In genomic region chr21:45575304-45575992, GRCh38 we compare ENCODE assay signal across 31 cellular contexts. TPM values are rescaled to one million over a fixed set of nuclear protein-coding genes. Genes with fewer than 3 reads are reported as not detected.
DNase-seq lines count a peak whose midpoint lies in the region; ATAC-seq and TF ChIP-seq lines count a peak whose summit lies in the region.
"Had no signal": no experiment of that assay in that cellular context is flagged by ENCODE, and none has a peak within 500 bp of the region (broad histone marks: within the 10 kb centered on the region; RNA-seq: fewer than 3 reads in every experiment).

No MANE protein-coding gene starts in this region.

- CTCF ChIA-PET in WTC11 (lab: Charles Lee) = interaction anchor here (0.8 to 6.4 kb wide), 3 partner anchors 16 to 20 kb away, joined by 3 to 41 read pairs (median 3); no protein-coding TSS in a partner anchor
- CTCF ChIA-PET in PC-9 (lab: Charles Lee) = no interaction called here

- no peaks in the 10 kb centered on the region for H3K9me2 ChIP-seq in PC-9 (ENCODE audit: insufficient read depth)

- H3K79me2 ChIP-seq in osteoblast (ENCODE audit: insufficient read depth, low read length) (no peaks in the 10 kb centered on the region), PC-9 (ENCODE audit: low read depth) (no peaks in the 10 kb centered on the region)

- intact Hi-C loops in left ventricle myocardium superior (cut with micrococcal nuclease) = no loop called here
- intact Hi-C loops in Right ventricle myocardium superior (cut with DNase I) = no loop called here
- intact Hi-C loops in PC-9 (cut with micrococcal nuclease; ENCODE audit: unreplicated experiment) = no loop called here

- no peak overlapping the region for H3K27ac Mint-ChIP-seq in WTC11
- H3K27ac Mint-ChIP-seq: activated CD8-positive, alpha-beta memory T cell treated with anti-CD3 and anti-CD28 coated beads, Interleukin-2, amount 10 ng/mL, durations not matched to agents 7 days and 5 days; activated naive CD4-positive, alpha-beta T cell treated with anti-CD3 and anti-CD28 coated beads for 36 hours; CD14-positive monocyte had no signal

- TF ChIP-seq CTCF in WTC11 (IDR thresholded peaks at IDR 0.05) = no peak
- no peak for TF ChIP-seq CTCF in osteoblast (IDR thresholded peaks at IDR 0.05; ENCODE audit: extremely low read depth, low read depth, low read length)
- TF ChIP-seq CTCF in PC-9 (conservative IDR thresholded peaks at IDR 0.05) = no peak

- H3K4me1 ChIP-seq in osteoblast (ENCODE audit: insufficient read depth, low read length) (peaks cover 20% of the 10 kb centered on the region), PC-9 (replicated peaks; ENCODE audit: insufficient read depth) (no peaks in the 10 kb centered on the region)
- H3K4me1 ChIP-seq: Caco-2, foreskin keratinocyte, vagina had no signal

- H3K36me3 ChIP-seq in osteoblast (ENCODE audit: insufficient read depth, low read length) (no peaks in the 10 kb centered on the region), PC-9 (ENCODE audit: low read depth) (no peaks in the 10 kb centered on the region)
- H3K36me3 ChIP-seq: esophagus squamous epithelium, vagina had no signal

- H3K27me3 ChIP-seq in osteoblast (ENCODE audit: insufficient read depth, low read length) = peaks cover 6% of the 10 kb centered on the region
- H3K27me3 ChIP-seq in PC-9 (ENCODE audit: insufficient read depth, low read depth) = peaks cover 83% of the 10 kb centered on the region
- H3K27me3 ChIP-seq: testis, vagina had no signal

- no peak overlapping the region for H3K4me2 ChIP-seq in osteoblast (ENCODE audit: insufficient read depth, low read length)
- H3K4me2 ChIP-seq in PC-9 = no peak overlapping the region

- DNase-seq in left ventricle myocardium superior (peak; percentile 22), Right ventricle myocardium superior (no peak), WTC11 (ENCODE audit: low spot score) (peak; percentile 12), osteoblast (ENCODE audit: insufficient read length, low spot score, missing footprints) (peak; percentile 73), PC-9 (no peak), NCI-H128 (lab: John Stamatoyannopoulos, UW; ENCODE audit: unreplicated experiment) (no peak)
- DNase-seq: activated CD8-positive, alpha-beta memory T cell treated with anti-CD3 and anti-CD28 coated beads, Interleukin-2, amount 10 ng/mL, durations not matched to agents 7 days and 5 days; activated naive CD4-positive, alpha-beta T cell treated with anti-CD3 and anti-CD28 coated beads for 36 hours; activated T-cell treated with anti-CD3 and anti-CD28 coated beads, Interleukin-2, amount 50 U/mL, for 48 hours; cerebellar nuclear complex; esophagus squamous epithelium; foreskin keratinocyte; GDM1; HCEC 1CT; Karpas-422; naive thymus-derived CD8-positive, alpha-beta T cell; NCI-H1436 treated with DMSO at 0.1 percent for 48 hours; NCI-H2081 treated with DMSO at 0.1 percent for 48 hours; NCI-H2227 treated with DMSO at 0.1 percent for 48 hours; occipital lobe; SIG-M5; stimulated activated naive CD4-positive, alpha-beta T cell treated with Interleukin-2 at 50 U/mL for 16 hours; T-helper 9 cell; testis had no signal

- H3K9me3 Mint-ChIP-seq in WTC11 = no peaks in the 10 kb centered on the region
- H3K9me3 Mint-ChIP-seq: activated naive CD4-positive, alpha-beta T cell treated with anti-CD3 and anti-CD28 coated beads for 36 hours; CD14-positive monocyte; naive thymus-derived CD8-positive, alpha-beta T cell had no signal

- H3F3A ChIP-seq in PC-9 (ENCODE audit: insufficient read depth, low read depth) = no peaks in the 10 kb centered on the region

- no peak overlapping the region for H3K4me3 Mint-ChIP-seq in WTC11
- H3K4me3 Mint-ChIP-seq: activated CD8-positive, alpha-beta memory T cell treated with anti-CD3 and anti-CD28 coated beads, Interleukin-2, amount 10 ng/mL, durations not matched to agents 7 days and 5 days; activated naive CD4-positive, alpha-beta T cell treated with anti-CD3 and anti-CD28 coated beads for 36 hours; brain; CD14-positive monocyte; naive thymus-derived CD8-positive, alpha-beta T cell had no signal

- no TSS peak for BruUV-seq in PC-9 (replicated peaks; lab: Mats Ljungman, UMichigan)

- H3K4me1 Mint-ChIP-seq in WTC11 = no peaks in the 10 kb centered on the region
- H3K4me1 Mint-ChIP-seq: CD14-positive monocyte had no signal

- ATAC-seq in left ventricle myocardium superior = no peak
- no peak for ATAC-seq in Right ventricle myocardium superior (ENCODE audit: poor library complexity)
- no peak for ATAC-seq in WTC11
- no peak for ATAC-seq in GM21529 (IDR thresholded peaks at IDR 0.05; ENCODE audit: unreplicated experiment)
- ATAC-seq: activated CD8-positive, alpha-beta memory T cell treated with anti-CD3 and anti-CD28 coated beads, Interleukin-2, amount 10 ng/mL, durations not matched to agents 7 days and 5 days; foreskin keratinocyte; naive thymus-derived CD8-positive, alpha-beta T cell; Panc1 had no signal

- peaks cover 4% of the 10 kb centered on the region; the same call in 1 of the 2 replicates for H3K27me3 Mint-ChIP-seq in WTC11 (ENCODE audit: low read depth)
- H3K27me3 Mint-ChIP-seq: brain had no signal

- H3K9me3 ChIP-seq in osteoblast (ENCODE audit: low read depth, low read length) (no peaks in the 10 kb centered on the region), PC-9 (ENCODE audit: insufficient read depth, low read depth) (no peaks in the 10 kb centered on the region)
- H3K9me3 ChIP-seq: Caco-2, esophagus squamous epithelium, testis, vagina had no signal

- H3K36me3 Mint-ChIP-seq in WTC11 = no peaks in the 10 kb centered on the region
- H3K36me3 Mint-ChIP-seq: activated CD8-positive, alpha-beta memory T cell treated with anti-CD3 and anti-CD28 coated beads, Interleukin-2, amount 10 ng/mL, durations not matched to agents 7 days and 5 days; brain; CD14-positive monocyte; naive thymus-derived CD8-positive, alpha-beta T cell had no signal

- H4K20me1 ChIP-seq in osteoblast (ENCODE audit: insufficient read depth, low read length) (no peaks in the 10 kb centered on the region), PC-9 (ENCODE audit: insufficient read depth) (no peaks in the 10 kb centered on the region)

- H3K27ac ChIP-seq in osteoblast (ENCODE audit: low read depth, low read length) (no peak overlapping the region), PC-9 (no peak overlapping the region)
- H3K27ac ChIP-seq: esophagus squamous epithelium, foreskin keratinocyte, vagina, VCaP had no signal

- H3K4me3 ChIP-seq in osteoblast (ENCODE audit: insufficient read depth, low read length) (no peak overlapping the region), PC-9 (no peak overlapping the region)
- H3K4me3 ChIP-seq: esophagus squamous epithelium, testis, vagina had no signal

- no peak overlapping the region for H2AFZ ChIP-seq in osteoblast (ENCODE audit: low read length)
- H2AFZ ChIP-seq in PC-9 = no peak overlapping the region

- POLR2A ChIA-PET in WTC11 (lab: Charles Lee) = no interaction called here
- POLR2A ChIA-PET in PC-9 (lab: Charles Lee; ENCODE audit: unreplicated experiment) = no interaction called here

TF ChIP-seq in WTC11, 78 proteins besides CTCF, POLR2A, EP300 and RAD21 (continues in another document):
- no peak for TF ChIP-seq ZNF425 (CRISPR knock-in tag; conservative IDR thresholded peaks at IDR 0.05)
- no peak for TF ChIP-seq TEAD1 (CRISPR knock-in tag; IDR thresholded peaks at IDR 0.05)
- no peak for TF ChIP-seq ZNF263 (CRISPR knock-in tag; IDR thresholded peaks at IDR 0.05; ENCODE audit: low read depth)
- TF ChIP-seq ZSCAN18 (CRISPR knock-in tag; IDR thresholded peaks at IDR 0.05) = no peak
- no peak for TF ChIP-seq RORB (CRISPR knock-in tag; IDR thresholded peaks at IDR 0.05)
- no peak for TF ChIP-seq TP53 (CRISPR knock-in tag; IDR thresholded peaks at IDR 0.05)
- TF ChIP-seq ATF1 (CRISPR knock-in tag; IDR thresholded peaks at IDR 0.05) = no peak
- no peak for TF ChIP-seq EMX1 (CRISPR knock-in tag; IDR thresholded peaks at IDR 0.05)
- no peak for TF ChIP-seq ATF3 (CRISPR knock-in tag; conservative IDR thresholded peaks at IDR 0.05)

RNA-seq across cellular contexts. Expression of gene SLC19A1, which starts 33.2 kb away (rescaled TPM):
- total RNA-seq in left ventricle myocardium superior (7.6 TPM), Right ventricle myocardium superior (6.9 TPM), WTC11 (2021) (27.7 to 29.8 TPM (median 28.3 TPM) in 3 replicates), osteoblast (2.9 and 3.2 TPM in 2 replicates), PC-9 (2021) (22.6 and 25.0 TPM in 2 replicates)

Comparison
In these comparisons a context has a peak if more than half of its experiments do, and no peak if none do; other contexts are left out.
1. DNase-seq: peak in left ventricle myocardium superior (single experiment), WTC11 (single experiment) and osteoblast (single experiment); none in Right ventricle myocardium superior (single experiment), PC-9 (0 of 2) and NCI-H128 (single experiment).